1 cellular context compared by ENCODE assay signal in genomic region chr9:70229026-70229425, GRCh38.
TF ChIP-seq lines count a peak whose summit lies in the region.

No MANE protein-coding gene starts in this region.

TF ChIP-seq in GM23338, 12 proteins besides CTCF, POLR2A, EP300 and RAD21 (continued from another document):
- TF ChIP-seq ETS1 (IDR thresholded peaks at IDR 0.05) (no peak), ZNF114 (CRISPR knock-in tag; IDR thresholded peaks at IDR 0.05) (no peak), ZNF462 (CRISPR knock-in tag; IDR thresholded peaks at IDR 0.05) (no peak), EZH2phosphoT487 (IDR thresholded peaks at IDR 0.05; ENCODE audit: unreplicated experiment) (no peak), POLR2AphosphoS5 (IDR thresholded peaks at IDR 0.05; ENCODE audit: low read depth) (no peak), EZH2 (IDR thresholded peaks at IDR 0.05; ENCODE audit: low read depth, unreplicated experiment) (no peak), ZNF331 (CRISPR knock-in tag; IDR thresholded peaks at IDR 0.05; ENCODE audit: low read depth) (no peak), JUNB (IDR thresholded peaks at IDR 0.05; ENCODE audit: unreplicated experiment) (no peak), NANOG (IDR thresholded peaks at IDR 0.05; ENCODE audit: borderline replicate concordance) (no peak), REST (IDR thresholded peaks at IDR 0.05; ENCODE audit: unreplicated experiment) (no peak)
TF ChIP-seq in GM23338: peak in this region for 0.
